ENCODE assay signal across 11 cellular contexts in genomic region chr6:163404825-163405265, GRCh38. TPM values are rescaled to one million over a fixed set of nuclear protein-coding genes. Genes with fewer than 3 reads are reported as not detected.
DNase-seq lines count a peak whose midpoint lies in the region; ATAC-seq lines count a peak whose summit lies in the region.
"Had no signal": no experiment of that assay in that cellular context is flagged by ENCODE, and none has a peak within 500 bp of the region (broad histone marks: within the 10 kb centered on the region; RNA-seq: fewer than 3 reads in every experiment).

No MANE protein-coding gene starts in this region.

- H3K27ac Mint-ChIP-seq in activated naive CD8-positive, alpha-beta T cell treated with anti-CD3 and anti-CD28 coated beads for 36 hours, result no peak overlapping the region

- no peaks in the 10 kb centered on the region for H3K27me3 Mint-ChIP-seq in activated naive CD8-positive, alpha-beta T cell treated with anti-CD3 and anti-CD28 coated beads for 36 hours

- H3K4me1 Mint-ChIP-seq in activated naive CD8-positive, alpha-beta T cell treated with anti-CD3 and anti-CD28 coated beads for 36 hours, result peaks cover 12% of the 10 kb centered on the region

- intact Hi-C loops in left colon (cut with DNase I, micrococcal nuclease), result no loop called here

- no peaks in the 10 kb centered on the region for H3K36me3 Mint-ChIP-seq in activated naive CD8-positive, alpha-beta T cell treated with anti-CD3 and anti-CD28 coated beads for 36 hours

- no peak overlapping the region for H3K4me3 Mint-ChIP-seq in activated naive CD8-positive, alpha-beta T cell treated with anti-CD3 and anti-CD28 coated beads for 36 hours

- DNase-seq in Kasumi-1 (lab: John Stamatoyannopoulos, UW), result peak; percentile 70 to 81
- no peak for DNase-seq in left colon
- no peak for DNase-seq in activated naive CD8-positive, alpha-beta T cell treated with anti-CD3 and anti-CD28 coated beads for 36 hours
- DNase-seq: activated CD4-positive, alpha-beta T cell treated with anti-CD3 and anti-CD28 coated beads, Interleukin-2, amount 50 U/mL, for 48 hours; DND-41; PC-3 had no signal

- H3K9me3 Mint-ChIP-seq in activated naive CD8-positive, alpha-beta T cell treated with anti-CD3 and anti-CD28 coated beads for 36 hours, result no peaks in the 10 kb centered on the region

- ATAC-seq in left colon (peak; percentile 24), HG02798 (IDR thresholded peaks at IDR 0.05; ENCODE audit: poor library complexity, unreplicated experiment) (no peak), HG03175 (IDR thresholded peaks at IDR 0.05; ENCODE audit: unreplicated experiment) (no peak), HG02884 (IDR thresholded peaks at IDR 0.05; ENCODE audit: unreplicated experiment) (no peak)

- H3K27ac ChIP-seq in cingulate gyrus (ENCODE audit: low read depth, low read length), result peak overlapping the region; percentile 98
- peak overlapping the region in 20 of 21 experiments; percentile 28 to 91 (median 83) for H3K27ac ChIP-seq in skin epidermis

- H3K4me3 ChIP-seq in skin epidermis, result no peak overlapping the region

RNA-seq across cellular contexts. Expression of gene QKI, which starts 9.7 kb away (rescaled TPM):
- 10 to 100 TPM; 12.9 to 31.8 TPM for total RNA-seq in left colon
- total RNA-seq in activated naive CD8-positive, alpha-beta T cell treated with anti-CD3 and anti-CD28 coated beads for 36 hours, result 10 to 100 TPM; 58.0 to 59.7 TPM

Comparison
In these comparisons a context has a peak if more than half of its experiments do, and no peak if none do; other contexts are left out.
1. DNase-seq: peak in Kasumi-1 (2 of 2); none in left colon (0 of 2) and activated naive CD8-positive, alpha-beta T cell treated with anti-CD3 and anti-CD28 coated beads for 36 hours (single experiment).